ENCODE assay signal across 16 cellular contexts in genomic region chr1:211320980-211321379, GRCh38. TPM values are rescaled to one million over a fixed set of nuclear protein-coding genes. Genes with fewer than 3 reads are reported as not detected.
DNase-seq lines count a peak whose midpoint lies in the region; ATAC-seq and TF ChIP-seq lines count a peak whose summit lies in the region.
"Had no signal": no experiment of that assay in that cellular context is flagged by ENCODE, and none has a peak within 500 bp of the region (broad histone marks: within the 10 kb centered on the region; RNA-seq: fewer than 3 reads in every experiment).

No MANE protein-coding gene starts in this region.

- H3K4me1 Mint-ChIP-seq in activated T-cell treated with anti-CD3 and anti-CD28 coated beads, Interleukin-2, amount 50 U/mL, for 72 hours (ENCODE audit: low read depth): peaks cover 58% of the 10 kb centered on the region
- peaks cover 58% of the 10 kb centered on the region for H3K4me1 Mint-ChIP-seq in activated T-helper 1 cell treated with anti-CD3 and anti-CD28 coated beads, Interleukin-12 subunit alpha, Interleukin-12 subunit beta, Interleukin-2, Interleukin-4 antibody, amounts not matched to agents 30 ng/mL and 10 ng/mL and 1 ng/mL, durations not matched to agents 14 hours and 24 hours and 36 hours (ENCODE audit: low read depth)
- no peaks in the 10 kb centered on the region for H3K4me1 Mint-ChIP-seq in progenitor cell of endocrine pancreas (ENCODE audit: low read depth)

- H3K9me3 Mint-ChIP-seq in activated T-cell treated with anti-CD3 and anti-CD28 coated beads, Interleukin-2, amount 50 U/mL, for 72 hours: no peaks in the 10 kb centered on the region
- no peaks in the 10 kb centered on the region for H3K9me3 Mint-ChIP-seq in activated T-helper 1 cell treated with anti-CD3 and anti-CD28 coated beads, Interleukin-12 subunit alpha, Interleukin-12 subunit beta, Interleukin-2, Interleukin-4 antibody, amounts not matched to agents 30 ng/mL and 10 ng/mL and 1 ng/mL, durations not matched to agents 14 hours and 24 hours and 36 hours
- no peaks in the 10 kb centered on the region for H3K9me3 Mint-ChIP-seq in progenitor cell of endocrine pancreas (ENCODE audit: low read depth)
- H3K9me3 Mint-ChIP-seq: GM23338, nephron progenitor cell, type B pancreatic cell had no signal

- no peaks in the 10 kb centered on the region for H3K27me3 Mint-ChIP-seq in activated T-cell treated with anti-CD3 and anti-CD28 coated beads, Interleukin-2, amount 50 U/mL, for 72 hours (ENCODE audit: low read depth)
- no peaks in the 10 kb centered on the region for H3K27me3 Mint-ChIP-seq in activated T-helper 1 cell treated with anti-CD3 and anti-CD28 coated beads, Interleukin-12 subunit alpha, Interleukin-12 subunit beta, Interleukin-2, Interleukin-4 antibody, amounts not matched to agents 30 ng/mL and 10 ng/mL and 1 ng/mL, durations not matched to agents 14 hours and 24 hours and 36 hours (ENCODE audit: insufficient read depth)
- peaks cover 15% of the 10 kb centered on the region for H3K27me3 Mint-ChIP-seq in progenitor cell of endocrine pancreas

- no peak for TF ChIP-seq CTCF in progenitor cell of endocrine pancreas (IDR thresholded peaks at IDR 0.05; ENCODE audit: unreplicated experiment)

- DNase-seq in activated T-cell treated with anti-CD3 and anti-CD28 coated beads, Interleukin-2, amount 50 U/mL, for 72 hours: no peak
- no peak for DNase-seq in activated T-cell treated with anti-CD3 and anti-CD28 coated beads, Interleukin-2, amount 50 U/mL, for 1 hour
- DNase-seq in activated T-helper 1 cell treated with anti-CD3 and anti-CD28 coated beads, Interleukin-12 subunit alpha, Interleukin-12 subunit beta, Interleukin-2, Interleukin-4 antibody, amounts not matched to agents 30 ng/mL and 10 ng/mL and 1 ng/mL, durations not matched to agents 14 hours and 24 hours and 36 hours (ENCODE audit: low spot score): no peak
- DNase-seq in renal cortical epithelial cell (ENCODE audit: low read depth) (peak; percentile 50), DMS153 treated with DMSO at 0.1 percent for 48 hours (lab: John Stamatoyannopoulos, UW; ENCODE audit: unreplicated experiment) (no peak), progenitor cell of endocrine pancreas (ENCODE audit: low spot score, unreplicated experiment) (no peak), AML-193 (lab: John Stamatoyannopoulos, UW) (no peak)
- DNase-seq: mesenchymal stem cell; NCI-H1092; nephron progenitor cell; retina; stimulated activated CD4-positive, alpha-beta T cell treated with anti-CD3 and anti-CD28 coated beads, Interleukin-2, amount 100 ng/mL, for 24 hours had no signal

- intact Hi-C loops in activated T-helper 1 cell treated with anti-CD3 and anti-CD28 coated beads, Interleukin-12 subunit alpha, Interleukin-12 subunit beta, Interleukin-2, Interleukin-4 antibody, amounts not matched to agents 30 ng/mL and 10 ng/mL and 1 ng/mL, durations not matched to agents 14 hours and 24 hours and 36 hours (cut with micrococcal nuclease): no loop called here

- peak overlapping the region; percentile 15 for H3K27ac Mint-ChIP-seq in activated T-cell treated with anti-CD3 and anti-CD28 coated beads, Interleukin-2, amount 50 U/mL, for 72 hours
- H3K27ac Mint-ChIP-seq in activated T-helper 1 cell treated with anti-CD3 and anti-CD28 coated beads, Interleukin-12 subunit alpha, Interleukin-12 subunit beta, Interleukin-2, Interleukin-4 antibody, amounts not matched to agents 30 ng/mL and 10 ng/mL and 1 ng/mL, durations not matched to agents 14 hours and 24 hours and 36 hours: peak overlapping the region; percentile 61
- no peak overlapping the region for H3K27ac Mint-ChIP-seq in progenitor cell of endocrine pancreas
- H3K27ac Mint-ChIP-seq: GM23338, nephron progenitor cell, type B pancreatic cell had no signal

- H3K36me3 Mint-ChIP-seq in activated T-cell treated with anti-CD3 and anti-CD28 coated beads, Interleukin-2, amount 50 U/mL, for 72 hours (ENCODE audit: insufficient read depth in 2 of 2): no peaks in the 10 kb centered on the region
- H3K36me3 Mint-ChIP-seq in activated T-helper 1 cell treated with anti-CD3 and anti-CD28 coated beads, Interleukin-12 subunit alpha, Interleukin-12 subunit beta, Interleukin-2, Interleukin-4 antibody, amounts not matched to agents 30 ng/mL and 10 ng/mL and 1 ng/mL, durations not matched to agents 14 hours and 24 hours and 36 hours (ENCODE audit: low read depth): peaks cover 2% of the 10 kb centered on the region
- H3K36me3 Mint-ChIP-seq in progenitor cell of endocrine pancreas (ENCODE audit: insufficient read depth): no peaks in the 10 kb centered on the region
- H3K36me3 Mint-ChIP-seq: type B pancreatic cell had no signal

- peak; percentile 18 to 27 for ATAC-seq in activated T-cell treated with anti-CD3 and anti-CD28 coated beads, Interleukin-2, amount 50 U/mL, for 72 hours (replicated peaks in 1 of 2)
- ATAC-seq in HG03175 (IDR thresholded peaks at IDR 0.05; ENCODE audit: unreplicated experiment): peak; percentile 32
- ATAC-seq: gastroesophageal sphincter, GM23338 had no signal

- H3K4me3 Mint-ChIP-seq in activated T-cell treated with anti-CD3 and anti-CD28 coated beads, Interleukin-2, amount 50 U/mL, for 72 hours: no peak overlapping the region
- H3K4me3 Mint-ChIP-seq in activated T-helper 1 cell treated with anti-CD3 and anti-CD28 coated beads, Interleukin-12 subunit alpha, Interleukin-12 subunit beta, Interleukin-2, Interleukin-4 antibody, amounts not matched to agents 30 ng/mL and 10 ng/mL and 1 ng/mL, durations not matched to agents 14 hours and 24 hours and 36 hours: no peak overlapping the region
- no peak overlapping the region for H3K4me3 Mint-ChIP-seq in progenitor cell of endocrine pancreas (ENCODE audit: low read depth)
- H3K4me3 Mint-ChIP-seq: GM23338, nephron progenitor cell, type B pancreatic cell had no signal

RNA-seq across cellular contexts. Expression of gene TRAF5, which starts 5.7 kb away (rescaled TPM):
- 10 to 100 TPM; 28.8 to 38.6 TPM for total RNA-seq in activated T-cell treated with anti-CD3 and anti-CD28 coated beads, Interleukin-2, amount 50 U/mL, for 72 hours
- total RNA-seq in activated T-helper 1 cell treated with anti-CD3 and anti-CD28 coated beads, Interleukin-12 subunit alpha, Interleukin-12 subunit beta, Interleukin-2, Interleukin-4 antibody, amounts not matched to agents 30 ng/mL and 10 ng/mL and 1 ng/mL, durations not matched to agents 14 hours and 24 hours and 36 hours: 54.3 and 57.2 TPM in 2 replicates
- total RNA-seq in renal cortical epithelial cell: 9.0 and 19.4 TPM in 2 replicates
- total RNA-seq in progenitor cell of endocrine pancreas: 4.5 and 7.1 TPM in 2 replicates
